ENCODE assay signal across 12 cellular contexts in genomic region chr4:52057196-52057595, GRCh38.
"Had no signal": no experiment of that assay in that cellular context is flagged by ENCODE, and none has a peak within 500 bp of the region (broad histone marks: within the 10 kb centered on the region; RNA-seq: fewer than 3 reads in every experiment).

No MANE protein-coding gene starts in this region.

- DNase-seq: activated CD4-positive, alpha-beta T cell treated with anti-CD3 and anti-CD28 coated beads for 36 hours; activated CD4-positive, alpha-beta T cell treated with anti-CD3 and anti-CD28 coated beads, Interleukin-2, amount 50 U/mL, for 48 hours; activated T-cell treated with anti-CD3 and anti-CD28 coated beads for 4 hours; amygdala; central memory CD4-positive, alpha-beta T cell; colonic mucosa; erythroblast; mesendoderm; naive thymus-derived CD8-positive, alpha-beta T cell; right cardiac atrium; stimulated activated CD4-positive, alpha-beta T cell treated with anti-CD3 and anti-CD28 coated beads, Interleukin-4, amount 100 ng/mL, for 4 hours; stimulated activated naive CD4-positive, alpha-beta T cell had no signal

- ATAC-seq: activated CD4-positive, alpha-beta T cell treated with anti-CD3 and anti-CD28 coated beads for 36 hours; naive thymus-derived CD8-positive, alpha-beta T cell; right cardiac atrium had no signal
